In the genomic region with DNA sequence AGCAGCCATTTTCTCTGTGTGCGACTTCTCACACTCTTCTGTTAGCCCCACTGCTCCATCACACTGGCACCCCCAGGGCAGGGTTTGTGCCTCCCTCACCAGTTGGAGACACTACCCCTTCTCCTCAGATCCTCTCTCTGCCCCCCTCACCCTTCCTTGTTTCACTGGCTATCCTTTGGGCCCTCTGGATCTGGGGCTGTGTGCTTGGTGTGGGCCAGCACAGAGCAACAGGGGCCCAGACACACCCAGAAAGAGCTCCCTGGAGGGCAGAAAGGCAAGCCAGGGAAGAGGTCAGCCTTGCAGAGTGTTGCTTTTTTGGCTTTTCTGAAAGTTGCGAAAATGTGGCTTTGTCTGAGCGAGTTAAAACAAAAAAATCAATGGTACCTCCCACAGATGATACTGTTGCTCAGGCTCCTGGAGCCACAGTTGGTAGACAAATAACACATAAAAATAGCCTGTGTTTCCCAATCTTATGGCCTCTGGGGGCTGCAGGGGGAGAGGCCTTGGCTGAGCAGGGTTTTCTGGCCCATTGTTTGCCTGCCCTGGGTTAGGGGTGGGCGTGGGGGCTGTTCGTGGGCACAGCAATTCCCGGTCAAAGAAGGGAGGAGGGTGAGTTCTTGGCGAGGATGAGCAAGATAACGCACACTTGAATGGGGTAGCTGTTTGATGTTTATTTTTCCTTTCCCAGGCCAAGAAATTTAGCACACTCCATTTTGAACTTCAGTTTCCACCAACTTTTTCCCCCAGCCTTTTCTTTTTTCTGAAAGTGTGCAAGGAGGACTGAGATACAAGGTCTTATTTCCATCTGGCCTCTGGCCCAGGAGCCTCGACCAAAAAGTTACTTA, we compare ENCODE assay signal across 11 cellular contexts.
DNase-seq lines count a peak whose midpoint lies in the region; ATAC-seq and TF ChIP-seq lines count a peak whose summit lies in the region.
"Had no signal": no experiment of that assay in that cellular context is flagged by ENCODE, and none has a peak within 500 bp of the region (broad histone marks: within the 10 kb centered on the region; RNA-seq: fewer than 3 reads in every experiment).

No MANE protein-coding gene starts in this region.

- no peak overlapping the region for H3K4me3 ChIP-seq in Caco-2 (ENCODE audit: low read depth, low read length)
- H3K4me3 ChIP-seq in left ventricle myocardium inferior: no peak overlapping the region
- no peak overlapping the region for H3K4me3 ChIP-seq in sigmoid colon

- TF ChIP-seq EP300 in sigmoid colon (IDR thresholded peaks at IDR 0.05): no peak

- WGBS in sigmoid colon, 2 donors: 50 to 54% methylated on average over 9 of the region's 9 CpGs

- BruUV-seq in Caco-2 (replicated peaks; lab: Mats Ljungman, UMichigan): no TSS peak

- TF ChIP-seq CTCF in Caco-2 (IDR thresholded peaks at IDR 0.05; ENCODE audit: insufficient read depth in 1 of 2, low read depth in 1 of 2, low read length in 1 of 2, severe bottlenecking in 1 of 2, unreplicated experiment in 1 of 2): no peak
- TF ChIP-seq CTCF in left ventricle myocardium inferior (IDR thresholded peaks at IDR 0.05; ENCODE audit: borderline replicate concordance): no peak
- no peak for TF ChIP-seq CTCF in sigmoid colon (IDR thresholded peaks at IDR 0.05)
- no peak for TF ChIP-seq CTCF in foreskin keratinocyte (conservative IDR thresholded peaks at IDR 0.05)

- H3K27ac ChIP-seq in left ventricle myocardium inferior (replicated peaks) (peak overlapping the region; percentile 88), sigmoid colon (peak overlapping the region; percentile 66 to 74 (median 70)), foreskin keratinocyte (no peak overlapping the region)

- H3K4me1 ChIP-seq in Caco-2 (peaks cover 46% of the 10 kb centered on the region), left ventricle myocardium inferior (peaks cover 77% of the 10 kb centered on the region), sigmoid colon (peaks cover 0 to 51% (median 44%) of the 10 kb centered on the region in 4 donors), foreskin keratinocyte (peaks cover 8% of the 10 kb centered on the region)

- no peak overlapping the region for H3K4me3 Mint-ChIP-seq in Caco-2 (ENCODE audit: unreplicated experiment)
- H3K4me3 Mint-ChIP-seq: CD8-positive, alpha-beta T cell had no signal

- H3K4me1 Mint-ChIP-seq in Caco-2 (ENCODE audit: low read depth, unreplicated experiment): peaks cover 14% of the 10 kb centered on the region

- H3K27ac Mint-ChIP-seq in Caco-2 (ENCODE audit: unreplicated experiment): peak overlapping the region; percentile 53
- H3K27ac Mint-ChIP-seq: CD8-positive, alpha-beta T cell had no signal

- DNase-seq in Caco-2 (no peak), SKM-1 (lab: John Stamatoyannopoulos, UW; ENCODE audit: unreplicated experiment) (peak; percentile 50), left ventricle myocardium inferior (peak; percentile 59), sigmoid colon (peak; percentile 86), foreskin keratinocyte (no peak)
- DNase-seq: CD8-positive, alpha-beta T cell; MM.1S; RPMI8226 had no signal

- H3K36me3 ChIP-seq in Caco-2 (ENCODE audit: control insufficient read depth, insufficient read depth, low read length) (no peaks in the 10 kb centered on the region), left ventricle myocardium inferior (no peaks in the 10 kb centered on the region), sigmoid colon (no peaks in the 10 kb centered on the region)

- TF ChIP-seq POLR2A in sigmoid colon (IDR thresholded peaks at IDR 0.05): no peak

- no peaks in the 10 kb centered on the region for H3K36me3 Mint-ChIP-seq in Caco-2 (ENCODE audit: insufficient read depth, unreplicated experiment)
- H3K36me3 Mint-ChIP-seq: CD8-positive, alpha-beta T cell had no signal

- ATAC-seq in GM19324 (IDR thresholded peaks at IDR 0.05; ENCODE audit: low FRiP score, unreplicated experiment): no peak
- ATAC-seq in HG03571 (IDR thresholded peaks at IDR 0.05; ENCODE audit: unreplicated experiment): no peak
- ATAC-seq in HG02885 (IDR thresholded peaks at IDR 0.05; ENCODE audit: poor library complexity, unreplicated experiment): no peak
- no peak for ATAC-seq in foreskin keratinocyte
- ATAC-seq: CD8-positive, alpha-beta T cell had no signal

- no peaks in the 10 kb centered on the region for H3K27me3 Mint-ChIP-seq in Caco-2 (ENCODE audit: insufficient read depth, unreplicated experiment)

- intact Hi-C loops in Caco-2 (cut with micrococcal nuclease; ENCODE audit: unreplicated experiment): no loop called here
- intact Hi-C loops in left ventricle myocardium inferior (cut with micrococcal nuclease): no loop called here
- intact Hi-C loops in sigmoid colon (cut with DNase I): no loop called here

- CTCF ChIA-PET in Caco-2 (lab: Charles Lee): no interaction called here

- POLR2A ChIA-PET in Caco-2 (lab: Charles Lee): no interaction called here

- H3K9me3 Mint-ChIP-seq in Caco-2 (ENCODE audit: unreplicated experiment): no peaks in the 10 kb centered on the region
- H3K9me3 Mint-ChIP-seq: CD8-positive, alpha-beta T cell had no signal

- H3K27me3 ChIP-seq in Caco-2 (replicated peaks; ENCODE audit: control insufficient read depth, insufficient read depth, low read length) (no peaks in the 10 kb centered on the region), left ventricle myocardium inferior (ENCODE audit: low read depth) (no peaks in the 10 kb centered on the region), sigmoid colon (no peaks in the 10 kb centered on the region), foreskin keratinocyte (no peaks in the 10 kb centered on the region)

- H3K9me3 ChIP-seq in Caco-2: no peaks in the 10 kb centered on the region
- no peaks in the 10 kb centered on the region for H3K9me3 ChIP-seq in left ventricle myocardium inferior (replicated peaks)
- no peaks in the 10 kb centered on the region for H3K9me3 ChIP-seq in sigmoid colon

Comparison
In these comparisons a context has a peak if more than half of its experiments do, and no peak if none do; other contexts are left out.
1. DNase-seq: peak in SKM-1 (single experiment), left ventricle myocardium inferior (single experiment) and sigmoid colon (single experiment); none in Caco-2 (0 of 2) and foreskin keratinocyte (0 of 2).